In genomic region chr22:19139001-19139356, GRCh38 we compare ENCODE assay signal across 16 cellular contexts. TPM values are rescaled to one million over a fixed set of nuclear protein-coding genes. Genes with fewer than 3 reads are reported as not detected.
A peak's percentile ranks its signal among the peaks of the same experiment; 100 is the strongest.
DNase-seq lines count a peak whose midpoint lies in the region; ATAC-seq and TF ChIP-seq lines count a peak whose summit lies in the region.
"Had no signal": no experiment of that assay in that cellular context is flagged by ENCODE, and none has a peak within 500 bp of the region (broad histone marks: within the 10 kb centered on the region; RNA-seq: fewer than 3 reads in every experiment).

No MANE protein-coding gene starts in this region.

- 94 to 97% (median 95%) methylated on average over 8 to 9 of the region's 9 CpGs for WGBS in spleen, 5 donors

- ATAC-seq in esophagus mucosa (no peak), GM19324 (IDR thresholded peaks at IDR 0.05; ENCODE audit: low FRiP score, unreplicated experiment) (no peak)

- H3K9me3 Mint-ChIP-seq in neural crest cell, result no peaks in the 10 kb centered on the region
- H3K9me3 Mint-ChIP-seq: CD4-positive, CD25-positive, alpha-beta regulatory T cell; CD8-positive, alpha-beta memory T cell had no signal

- intact Hi-C loops in spleen (cut with DNase I; ENCODE audit: low total_unique reads), result no loop called here

- no peaks in the 10 kb centered on the region for H3K27me3 ChIP-seq in spleen (replicated peaks in 1 of 7)
- H3K27me3 ChIP-seq: BE2C had no signal

- peaks cover 0 to 89% (median 88%) of the 10 kb centered on the region in 6 donors for H3K36me3 ChIP-seq in spleen

- H3K27ac Mint-ChIP-seq in neural crest cell (ENCODE audit: unreplicated experiment), result no peak overlapping the region
- H3K27ac Mint-ChIP-seq: CD4-positive, CD25-positive, alpha-beta regulatory T cell had no signal

- peaks cover 8 to 18% (median 15%) of the 10 kb centered on the region in 6 donors for H3K4me1 ChIP-seq in spleen
- H3K4me1 ChIP-seq: BE2C had no signal

- H3K4me1 Mint-ChIP-seq in neural crest cell, result peaks cover 3% of the 10 kb centered on the region

- H3K27ac ChIP-seq in spleen, result no peak overlapping the region
- H3K27ac ChIP-seq: GM23248 had no signal

- H3K9me3 ChIP-seq in spleen, result no peaks in the 10 kb centered on the region
- H3K9me3 ChIP-seq: BE2C, Caco-2, HAP-1 had no signal

- H3K27me3 Mint-ChIP-seq in neural crest cell (ENCODE audit: low read depth), result no peaks in the 10 kb centered on the region
- H3K27me3 Mint-ChIP-seq: CD4-positive, CD25-positive, alpha-beta regulatory T cell; CD8-positive, alpha-beta memory T cell had no signal

- TF ChIP-seq CTCF in neural crest cell (conservative IDR thresholded peaks at IDR 0.05), result no peak
- TF ChIP-seq CTCF in spleen (IDR thresholded peaks at IDR 0.05 in 8 of 11, conservative IDR thresholded peaks at IDR 0.05 in 3 of 11), result no peak

- H3K36me3 Mint-ChIP-seq in neural crest cell (ENCODE audit: low read depth), result peaks cover 5% of the 10 kb centered on the region

- H3K4me3 ChIP-seq in spleen, result no peak overlapping the region
- H3K4me3 ChIP-seq: GM23248, HAP-1 had no signal

- TF ChIP-seq POLR2A in spleen (IDR thresholded peaks at IDR 0.05), result no peak

- DNase-seq in NCI-H2171 treated with DMSO at 0.1 percent for 48 hours (lab: John Stamatoyannopoulos, UW) (peak; percentile 66), neural crest cell (ENCODE audit: low read depth, low spot score) (no peak), spleen (peak; percentile 55), COLO668 (lab: John Stamatoyannopoulos, UW; ENCODE audit: unreplicated experiment) (no peak)
- DNase-seq: ACHN; BE2C; C1 segment of cervical spinal cord; Caco-2; CD4-positive, CD25-positive, alpha-beta regulatory T cell; CD8-positive, alpha-beta memory T cell; GM23248 had no signal

- H3K4me3 Mint-ChIP-seq in neural crest cell, result peak overlapping the region; percentile 56
- H3K4me3 Mint-ChIP-seq: CD8-positive, alpha-beta memory T cell had no signal

RNA-seq across cellular contexts. Expression of gene ESS2, which starts 5.5 kb away (rescaled TPM):
- 22.7 and 23.5 TPM in 2 replicates for total RNA-seq in neural crest cell
- total RNA-seq in spleen, result 10 to 100 TPM; 13.4 to 21.3 (median 16.4) TPM
- polyA plus RNA-seq in spleen, result 10 to 100 TPM; 13.2 to 17.3 (median 16.9) TPM
- total RNA-seq in esophagus mucosa, result 9.9 TPM

RNA-seq across cellular contexts. Expression of gene TSSK2, which starts 7.9 kb away (rescaled TPM):
- total RNA-seq in neural crest cell (not detected in 2 replicates), spleen (not detected), esophagus mucosa (not detected)
- under 1 TPM in 2 of 3 donors, not detected in 1; 0.03 to 0.06 TPM for polyA plus RNA-seq in spleen
- total RNA-seq: Caco-2; CD4-positive, CD25-positive, alpha-beta regulatory T cell; CD8-positive, alpha-beta memory T cell; GM23248; H4; HT1080 had no signal
- polyA plus RNA-seq: CD4-positive, CD25-positive, alpha-beta regulatory T cell; CD8-positive, alpha-beta memory T cell; GM23248 had no signal

RNA-seq across cellular contexts. Expression of gene GSC2, which starts 11.1 kb away (rescaled TPM):
- total RNA-seq in neural crest cell (not detected in 2 replicates), spleen (not detected), esophagus mucosa (not detected)
- not detected for polyA plus RNA-seq in spleen
- total RNA-seq: Caco-2; CD4-positive, CD25-positive, alpha-beta regulatory T cell; CD8-positive, alpha-beta memory T cell; GM23248; H4; HT1080 had no signal
- polyA plus RNA-seq: CD4-positive, CD25-positive, alpha-beta regulatory T cell; CD8-positive, alpha-beta memory T cell; GM23248 had no signal

RNA-seq across cellular contexts. Expression of gene DGCR2, which starts 16.8 kb away (rescaled TPM):
- total RNA-seq in neural crest cell (83.6 and 91.6 TPM in 2 replicates), spleen (10 to 100 TPM; 40.4 to 60.7 (median 51.3) TPM), esophagus mucosa (46.6 TPM)
- polyA plus RNA-seq in spleen, result 10 to 100 TPM in 2 of 3 donors, 1 to 10 TPM in 1; 9.5 to 26.0 (median 11.8) TPM

RNA-seq across cellular contexts. Expression of gene SLC25A1, which starts 39.6 kb away (rescaled TPM):
- total RNA-seq in neural crest cell (172 and 173 TPM in 2 replicates), spleen (10 to 100 TPM; 32.5 to 47.5 (median 36.0) TPM), esophagus mucosa (78.5 TPM)
- 10 to 100 TPM; 23.5 to 59.7 (median 26.1) TPM for polyA plus RNA-seq in spleen

Comparison
In these comparisons a context has a peak if more than half of its experiments do, and no peak if none do; other contexts are left out.
1. DNase-seq: peak in NCI-H2171 treated with DMSO at 0.1 percent for 48 hours (single experiment) and spleen (single experiment); none in neural crest cell (single experiment) and COLO668 (single experiment).